Comparison of ENCODE assay signal across 9 cellular contexts in the genomic region with DNA sequence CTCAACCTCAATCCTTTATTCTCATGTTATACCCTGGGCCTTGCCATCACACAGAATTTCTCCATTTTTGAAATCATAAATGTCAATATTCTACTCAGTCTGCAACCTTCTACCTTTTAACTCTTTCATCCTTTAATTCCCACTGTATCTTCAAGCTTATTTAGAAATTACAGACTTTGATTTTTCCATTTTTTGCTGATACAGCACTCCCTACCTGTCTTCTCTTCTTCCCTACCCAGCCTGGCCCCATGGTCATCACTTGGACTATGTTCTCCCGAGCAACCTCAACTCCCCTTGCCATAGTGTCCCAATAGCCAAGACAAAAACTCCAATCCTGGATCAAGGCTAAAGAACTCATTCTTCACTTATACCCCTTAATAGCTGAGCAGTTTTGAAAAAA.
"Had no signal": no experiment of that assay in that cellular context is flagged by ENCODE, and none has a peak within 500 bp of the region (broad histone marks: within the 10 kb centered on the region; RNA-seq: fewer than 3 reads in every experiment).

No MANE protein-coding gene starts in this region.

- H3K36me3 ChIP-seq: HAP-1 had no signal

- H3K9ac ChIP-seq: GM23248 had no signal

- H3K27ac ChIP-seq: GM23248, HL-60 had no signal

- DNase-seq: GM23248, GOT3, H7, HFFc6, KG1 had no signal

- H3K4me3 ChIP-seq: GM23248, HAP-1 had no signal

- H3K9me3 Mint-ChIP-seq: HFFc6 had no signal

- H3K27ac Mint-ChIP-seq: HFFc6, IgD-negative memory B cell had no signal

- H3K4me3 Mint-ChIP-seq: HFFc6 had no signal

- H3K9me3 ChIP-seq: HAP-1 had no signal

- H2AFZ ChIP-seq: GM23248 had no signal

- ATAC-seq: HCT116 had no signal

- H3K27me3 Mint-ChIP-seq: IgD-negative memory B cell had no signal
